ENCODE assay signal across 8 cellular contexts in genomic region chr11:123195182-123196059, GRCh38. TPM values are rescaled to one million over a fixed set of nuclear protein-coding genes. Genes with fewer than 3 reads are reported as not detected.
A peak's percentile ranks its signal among the peaks of the same experiment; 100 is the strongest.
DNase-seq lines count a peak whose midpoint lies in the region; ATAC-seq and TF ChIP-seq lines count a peak whose summit lies in the region.

A gene with protein sequence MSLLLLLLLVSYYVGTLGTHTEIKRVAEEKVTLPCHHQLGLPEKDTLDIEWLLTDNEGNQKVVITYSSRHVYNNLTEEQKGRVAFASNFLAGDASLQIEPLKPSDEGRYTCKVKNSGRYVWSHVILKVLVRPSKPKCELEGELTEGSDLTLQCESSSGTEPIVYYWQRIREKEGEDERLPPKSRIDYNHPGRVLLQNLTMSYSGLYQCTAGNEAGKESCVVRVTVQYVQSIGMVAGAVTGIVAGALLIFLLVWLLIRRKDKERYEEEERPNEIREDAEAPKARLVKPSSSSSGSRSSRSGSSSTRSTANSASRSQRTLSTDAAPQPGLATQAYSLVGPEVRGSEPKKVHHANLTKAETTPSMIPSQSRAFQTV (minus strand): TSS chr11:123195248. CDS start chr11:123194940, 308 bp downstream.

- peak within 1 kb of the TSS in 26 of 59 donors; percentile 1 to 72 (median 36) for H3K27ac ChIP-seq in dorsolateral prefrontal cortex
- peak within 1 kb of the TSS in 1 of 2 donors; percentile 8 for H3K27ac ChIP-seq in lung (ENCODE audit: low read depth in 1 of 2, low read length in 1 of 2)
- no peak within 1 kb of the TSS for H3K27ac ChIP-seq in temporal lobe (ENCODE audit: low read depth, low read length)

- WGBS in lung, 2 donors, result 7 to 8% methylated on average over 55 of the region's 55 CpGs

- H3K9ac ChIP-seq in ES-I3 (ENCODE audit: low read depth, low read length) (peak within 1 kb of the TSS; percentile 81), NT2/D1 (ENCODE audit: insufficient read length, low read depth) (peak within 1 kb of the TSS; percentile 88)

- H3K4me1 ChIP-seq in ES-I3 (ENCODE audit: insufficient read depth, low read length) (peaks cover 32% of the 10 kb centered on the region), NT2/D1 (ENCODE audit: insufficient read depth, insufficient read length) (peaks cover 5% of the 10 kb centered on the region), lung (ENCODE audit: control insufficient read depth in 2 of 2, insufficient read depth in 2 of 2, low read length in 2 of 2) (no peaks in the 10 kb centered on the region)

- no peaks in the 10 kb centered on the region; the same call in 1 of the 2 replicates for H3K36me3 ChIP-seq in ES-I3 (ENCODE audit: insufficient read depth, low read length)
- H3K36me3 ChIP-seq in NT2/D1 (ENCODE audit: insufficient read depth, insufficient read length, low read length), result peaks cover 25% of the 10 kb centered on the region
- no peaks in the 10 kb centered on the region for H3K36me3 ChIP-seq in lung (ENCODE audit: control insufficient read depth in 2 of 2, insufficient read depth in 2 of 2, low read length in 2 of 2)

- peak; percentile 32 for ATAC-seq in lung (ENCODE audit: insufficient read depth, low FRiP score)
- no peak for ATAC-seq in HG02759 (IDR thresholded peaks at IDR 0.05; ENCODE audit: unreplicated experiment)
- ATAC-seq in HG03159 (IDR thresholded peaks at IDR 0.05; ENCODE audit: unreplicated experiment), result no peak

- H3K9me3 ChIP-seq in ES-I3 (ENCODE audit: control insufficient read depth, insufficient read depth, low read length), result no peaks in the 10 kb centered on the region
- no peaks in the 10 kb centered on the region for H3K9me3 ChIP-seq in NT2/D1 (ENCODE audit: insufficient read depth, low read length)
- H3K9me3 ChIP-seq in lung (ENCODE audit: control insufficient read depth in 2 of 2, insufficient read depth in 1 of 2, low read length in 1 of 2), result peaks cover 0 to 1% of the 10 kb centered on the region in 2 donors

- no peak for DNase-seq in NT2/D1 (ENCODE audit: low read depth, low spot score)
- peak in 2 of 10 donors; percentile 36 to 39 for DNase-seq in dorsolateral prefrontal cortex
- peak; percentile 41 for DNase-seq in lung (ENCODE audit: low spot score)
- no peak for DNase-seq in OCI-M2 (lab: John Stamatoyannopoulos, UW; ENCODE audit: unreplicated experiment)

- H3K4me3 ChIP-seq in NT2/D1 (ENCODE audit: insufficient read length, low read depth) (peak within 1 kb of the TSS; percentile 70), dorsolateral prefrontal cortex (peak within 1 kb of the TSS; percentile 15 to 69 (median 49)), lung (peak within 1 kb of the TSS; percentile 26)

- no peak for TF ChIP-seq CTCF in dorsolateral prefrontal cortex (IDR thresholded peaks at IDR 0.05 in 54 of 56, conservative IDR thresholded peaks at IDR 0.05 in 2 of 56; ENCODE audit: low read depth in 1 of 56, partially characterized antibody in 56 of 56)
- TF ChIP-seq CTCF in lung (IDR thresholded peaks at IDR 0.05; ENCODE audit: control extremely low read depth, extremely low read depth), result no peak

- intact Hi-C loops in dorsolateral prefrontal cortex (cut with DNase I), result no loop called here

- H3K27me3 ChIP-seq in NT2/D1 (ENCODE audit: insufficient read depth, insufficient read length) (no peaks in the 10 kb centered on the region), dorsolateral prefrontal cortex (peaks cover 0 to 44% (median 14%) of the 10 kb centered on the region in 45 donors), lung (ENCODE audit: control insufficient read depth, insufficient read depth) (no peaks in the 10 kb centered on the region)

RNA-seq across cellular contexts. Expression of the gene that starts here (rescaled TPM):
- total RNA-seq in dorsolateral prefrontal cortex, result 10 to 100 TPM in 6 of 120 experiments, 1 to 10 TPM in 114; 1.4 to 12.3 (median 6.0) TPM
- 10 to 100 TPM; 13.9 to 22.9 TPM for total RNA-seq in lung
- 10 to 100 TPM in 1 of 2 donors, 1 to 10 TPM in 1; 5.2 to 10.8 TPM for polyA plus RNA-seq in lung
- total RNA-seq in temporal lobe, result 65.9 TPM
